ENCODE assay signal across 22 cellular contexts in genomic region chr9:36416870-36417269, GRCh38.
"Had no signal": no experiment of that assay in that cellular context is flagged by ENCODE, and none has a peak within 500 bp of the region (broad histone marks: within the 10 kb centered on the region; RNA-seq: fewer than 3 reads in every experiment).

No MANE protein-coding gene starts in this region.

- DNase-seq: activated CD4-positive, alpha-beta T cell treated with anti-CD3 and anti-CD28 coated beads, Interleukin-2, amount 10 ng/mL, durations not matched to agents 24 days and 14 days; activated CD4-positive, CD25-positive, alpha-beta regulatory T cell; activated CD8-positive, alpha-beta T cell treated with anti-CD3 and anti-CD28 coated beads for 36 hours; activated naive CD4-positive, alpha-beta T cell treated with anti-CD3 and anti-CD28 coated beads for 36 hours; activated naive CD8-positive, alpha-beta T cell treated with anti-CD3 and anti-CD28 coated beads, Interleukin-2, amount 50 U/mL, for 24 hours; activated T-cell treated with anti-CD3 and anti-CD28 coated beads, Interleukin-2, amount 50 U/mL, for 1 hour; aorta; brain microvascular endothelial cell; colonic mucosa; head of caudate nucleus; kidney; left ventricle myocardium inferior; naive thymus-derived CD8-positive, alpha-beta T cell; small intestine; stimulated activated CD4-positive, alpha-beta T cell treated with anti-CD3 and anti-CD28 coated beads, Interleukin-15, amount 100 ng/mL, for 24 hours; stimulated activated CD4-positive, alpha-beta T cell treated with anti-CD3 and anti-CD28 coated beads, Interleukin-4, amount 100 ng/mL, for 1 hour; stimulated activated naive CD8-positive, alpha-beta T cell treated with anti-CD3 and anti-CD28 coated beads, Interleukin-15, amount 100 ng/mL, for 72 hours had no signal

- H3K4me3 ChIP-seq: colonic mucosa, left ventricle myocardium inferior, pancreas, right lobe of liver, suprapubic skin had no signal

- H3K4me1 ChIP-seq: colonic mucosa had no signal

- ATAC-seq: activated CD8-positive, alpha-beta T cell treated with anti-CD3 and anti-CD28 coated beads for 36 hours; activated naive CD8-positive, alpha-beta T cell treated with anti-CD3 and anti-CD28 coated beads, Interleukin-2, amount 50 U/mL, for 24 hours; activated T-helper 17 cell treated with anti-CD3 and anti-CD28 coated beads, Interleukin-2, amount 50 U/mL, for 72 hours; naive thymus-derived CD8-positive, alpha-beta T cell; pancreas; right lobe of liver; stimulated activated naive CD8-positive, alpha-beta T cell treated with anti-CD3 and anti-CD28 coated beads, Interleukin-15, amount 100 ng/mL, for 72 hours had no signal

- H3K36me3 ChIP-seq: brain microvascular endothelial cell, pancreas, right lobe of liver, suprapubic skin had no signal

- H3K27ac ChIP-seq: brain microvascular endothelial cell, colonic mucosa, left ventricle myocardium inferior, neutrophil, pancreas, suprapubic skin had no signal

- H3K9me3 ChIP-seq: colonic mucosa, left ventricle myocardium inferior, neutrophil, pancreas, right lobe of liver, suprapubic skin had no signal

- H3K27me3 ChIP-seq: brain microvascular endothelial cell, colonic mucosa, neutrophil, pancreas, right lobe of liver, suprapubic skin had no signal
